In genomic region chr3:178352300-178353021, GRCh38 we compare ENCODE assay signal across 9 cellular contexts.
DNase-seq lines count a peak whose midpoint lies in the region; ATAC-seq and TF ChIP-seq lines count a peak whose summit lies in the region.
"Had no signal": no experiment of that assay in that cellular context is flagged by ENCODE, and none has a peak within 500 bp of the region (broad histone marks: within the 10 kb centered on the region; RNA-seq: fewer than 3 reads in every experiment).

No MANE protein-coding gene starts in this region.

- H3K27ac ChIP-seq in HUES6 (ENCODE audit: low read depth, low read length) (peak overlapping the region; percentile 44), vagina (no peak overlapping the region)

- TF ChIP-seq POLR2A in vagina (IDR thresholded peaks at IDR 0.05), result no peak

- TF ChIP-seq CTCF in AG09319 (IDR thresholded peaks at IDR 0.05; ENCODE audit: low read depth, low read length) (no peak), vagina (IDR thresholded peaks at IDR 0.05) (no peak)

- H3K4me1 ChIP-seq in HUES6 (ENCODE audit: control insufficient read depth, insufficient read depth, low read length) (peaks cover 9% of the 10 kb centered on the region), vagina (no peaks in the 10 kb centered on the region)

- no peak overlapping the region for H3K9ac ChIP-seq in HUES6 (ENCODE audit: low read length)

- H3K4me3 ChIP-seq in HUES6 (ENCODE audit: low read depth, low read length) (no peak overlapping the region), vagina (no peak overlapping the region)

- DNase-seq in AG09319 (ENCODE audit: extremely low read depth, low read depth), result peak; percentile 82
- peak; percentile 91 for DNase-seq in astrocyte of the hippocampus (ENCODE audit: low read depth, low spot score)
- peak; percentile 60 for DNase-seq in left kidney (ENCODE audit: low read depth, low spot score)
- no peak for DNase-seq in stimulated activated CD4-positive, alpha-beta T cell treated with anti-CD3 and anti-CD28 coated beads, Interleukin-2, amount 100 ng/mL, for 24 hours
- no peak for DNase-seq in stimulated activated CD4-positive, alpha-beta T cell treated with anti-CD3 and anti-CD28 coated beads, Interleukin-15, amount 100 ng/mL, for 24 hours
- no peak for DNase-seq in vagina (ENCODE audit: extremely low spot score in 2 of 2)
- DNase-seq: activated CD4-positive, alpha-beta memory T cell treated with anti-CD3 and anti-CD28 coated beads for 36 hours had no signal

- no peak for ATAC-seq in HG03442 (IDR thresholded peaks at IDR 0.05; ENCODE audit: unreplicated experiment)

- intact Hi-C loops in vagina (cut with DNase I), result no loop called here

- H3K36me3 ChIP-seq in HUES6 (ENCODE audit: control insufficient read depth, insufficient read depth, low read length) (no peaks in the 10 kb centered on the region), vagina (no peaks in the 10 kb centered on the region)

- H3K9me3 ChIP-seq in HUES6 (ENCODE audit: control insufficient read depth, insufficient read depth, low read depth, low read length) (no peaks in the 10 kb centered on the region), vagina (no peaks in the 10 kb centered on the region)

- H3K27me3 ChIP-seq in HUES6 (ENCODE audit: control insufficient read depth, insufficient read depth, low read length), result no peaks in the 10 kb centered on the region
- no peaks in the 10 kb centered on the region for H3K27me3 ChIP-seq in vagina

Comparison
In these comparisons a context has a peak if more than half of its experiments do, and no peak if none do; other contexts are left out.
1. DNase-seq: peak in AG09319 (single experiment), astrocyte of the hippocampus (single experiment) and left kidney (single experiment); none in stimulated activated CD4-positive, alpha-beta T cell treated with anti-CD3 and anti-CD28 coated beads, Interleukin-2, amount 100 ng/mL, for 24 hours (0 of 2), stimulated activated CD4-positive, alpha-beta T cell treated with anti-CD3 and anti-CD28 coated beads, Interleukin-15, amount 100 ng/mL, for 24 hours (single experiment) and vagina (0 of 2).